In genomic region chr2:59589881-59590280, GRCh38 we compare ENCODE assay signal across 16 cellular contexts.
"Had no signal": no experiment of that assay in that cellular context is flagged by ENCODE, and none has a peak within 500 bp of the region (broad histone marks: within the 10 kb centered on the region; RNA-seq: fewer than 3 reads in every experiment).

No MANE protein-coding gene starts in this region.

- H3K79me2 ChIP-seq: parathyroid adenoma had no signal

- ATAC-seq: left colon; natural killer cell; psoas muscle; right lobe of liver; stimulated activated memory B cell treated with anti-CD40 and anti-IgM and Interleukin-4, amounts not matched to agents 10 μg/mL and 1 μg/mL and 100 μg/mL, for 72 hours had no signal

- H3K9ac ChIP-seq: parathyroid adenoma had no signal

- H3K27me3 ChIP-seq: colonic mucosa, esophagus squamous epithelium, right lobe of liver, spleen, tibial artery had no signal

- H3K27ac ChIP-seq: colonic mucosa, esophagus squamous epithelium, parathyroid adenoma, psoas muscle, right lobe of liver, spleen, tibial artery had no signal

- H2AFZ ChIP-seq: parathyroid adenoma had no signal

- DNase-seq: colonic mucosa; dermis blood vessel endothelial cell; esophagus squamous epithelium; foreskin fibroblast; left colon; natural killer cell; psoas muscle; retina; right lobe of liver; spleen; stimulated activated CD4-positive, alpha-beta T cell treated with anti-CD3 and anti-CD28 coated beads, Interleukin-15, amount 100 ng/mL, for 24 hours; stimulated activated CD4-positive, alpha-beta T cell treated with anti-CD3 and anti-CD28 coated beads, Interleukin-1b, Interleukin-23, amount 100 ng/mL, for 48 hours; stimulated activated CD4-positive, alpha-beta T cell treated with anti-CD3 and anti-CD28 coated beads, Interleukin-4, amount 100 ng/mL, for 24 hours; tibial artery had no signal

- H3K4me1 ChIP-seq: colonic mucosa, esophagus squamous epithelium, parathyroid adenoma, psoas muscle, right lobe of liver, tibial artery had no signal

- H3K36me3 ChIP-seq: colonic mucosa, esophagus squamous epithelium, right lobe of liver, spleen, tibial artery had no signal

- H3K9me3 ChIP-seq: colonic mucosa, esophagus squamous epithelium, psoas muscle, right lobe of liver, spleen, tibial artery had no signal

- H3K4me3 ChIP-seq: colonic mucosa, esophagus squamous epithelium, psoas muscle, right lobe of liver, spleen, tibial artery had no signal
